ENCODE assay signal across 1 cellular context in the genomic region with DNA sequence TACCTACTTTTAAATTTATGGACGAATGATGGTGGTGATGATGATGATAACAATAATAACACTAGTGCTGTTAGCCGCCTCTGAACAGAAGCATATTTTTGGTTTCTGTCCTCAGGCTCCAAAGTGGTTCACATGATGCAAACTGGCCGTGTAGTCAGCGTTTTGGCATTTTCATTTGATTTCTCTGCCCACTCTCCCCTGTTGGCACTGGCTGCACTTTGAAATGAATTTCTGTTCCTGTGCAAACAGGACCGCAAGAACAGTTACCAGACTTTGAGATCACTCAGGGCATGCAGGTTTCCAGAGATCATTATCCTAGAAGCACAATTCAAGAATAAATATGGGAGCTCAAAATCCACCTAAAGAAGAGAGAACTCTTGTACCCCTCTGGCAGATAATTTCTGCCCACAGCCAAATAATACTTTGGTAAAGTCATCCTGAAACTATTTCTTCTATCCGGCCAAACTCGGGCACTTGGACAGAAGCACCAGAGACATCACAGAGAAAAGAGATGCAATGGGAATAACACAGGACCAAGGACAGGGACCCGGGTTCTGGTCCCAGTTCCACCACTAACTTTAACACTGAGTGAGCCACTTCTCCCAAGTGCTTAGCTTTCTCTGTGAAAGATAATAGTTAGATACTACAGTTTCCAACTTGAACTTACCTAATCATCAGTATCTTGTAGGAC.
A peak's percentile ranks its signal among the peaks of the same experiment; 100 is the strongest.
TF ChIP-seq lines count a peak whose summit lies in the region.

No MANE protein-coding gene starts in this region.

TF ChIP-seq in A549, 52 proteins besides CTCF, POLR2A, EP300 and RAD21 (continued from another document):
- TF ChIP-seq FOSL2 (IDR thresholded peaks at IDR 0.05) (0 out of 2 replicates have a peak, but pooled peaks have one; percentile 7), FOSL2 (CRISPR knock-in tag; IDR thresholded peaks at IDR 0.05) (no peak), EHMT2 (IDR thresholded peaks at IDR 0.05; ENCODE audit: low read depth) (no peak), JUNB (IDR thresholded peaks at IDR 0.05) (0 out of 2 replicates have a peak, but pooled peaks have one; percentile 26)
- TF ChIP-seq, protein P1, sequence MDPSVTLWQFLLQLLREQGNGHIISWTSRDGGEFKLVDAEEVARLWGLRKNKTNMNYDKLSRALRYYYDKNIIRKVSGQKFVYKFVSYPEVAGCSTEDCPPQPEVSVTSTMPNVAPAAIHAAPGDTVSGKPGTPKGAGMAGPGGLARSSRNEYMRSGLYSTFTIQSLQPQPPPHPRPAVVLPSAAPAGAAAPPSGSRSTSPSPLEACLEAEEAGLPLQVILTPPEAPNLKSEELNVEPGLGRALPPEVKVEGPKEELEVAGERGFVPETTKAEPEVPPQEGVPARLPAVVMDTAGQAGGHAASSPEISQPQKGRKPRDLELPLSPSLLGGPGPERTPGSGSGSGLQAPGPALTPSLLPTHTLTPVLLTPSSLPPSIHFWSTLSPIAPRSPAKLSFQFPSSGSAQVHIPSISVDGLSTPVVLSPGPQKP (IDR thresholded peaks at IDR 0.05; ENCODE audit: low read depth, low read length), result no peak
- TF ChIP-seq, protein P2, sequence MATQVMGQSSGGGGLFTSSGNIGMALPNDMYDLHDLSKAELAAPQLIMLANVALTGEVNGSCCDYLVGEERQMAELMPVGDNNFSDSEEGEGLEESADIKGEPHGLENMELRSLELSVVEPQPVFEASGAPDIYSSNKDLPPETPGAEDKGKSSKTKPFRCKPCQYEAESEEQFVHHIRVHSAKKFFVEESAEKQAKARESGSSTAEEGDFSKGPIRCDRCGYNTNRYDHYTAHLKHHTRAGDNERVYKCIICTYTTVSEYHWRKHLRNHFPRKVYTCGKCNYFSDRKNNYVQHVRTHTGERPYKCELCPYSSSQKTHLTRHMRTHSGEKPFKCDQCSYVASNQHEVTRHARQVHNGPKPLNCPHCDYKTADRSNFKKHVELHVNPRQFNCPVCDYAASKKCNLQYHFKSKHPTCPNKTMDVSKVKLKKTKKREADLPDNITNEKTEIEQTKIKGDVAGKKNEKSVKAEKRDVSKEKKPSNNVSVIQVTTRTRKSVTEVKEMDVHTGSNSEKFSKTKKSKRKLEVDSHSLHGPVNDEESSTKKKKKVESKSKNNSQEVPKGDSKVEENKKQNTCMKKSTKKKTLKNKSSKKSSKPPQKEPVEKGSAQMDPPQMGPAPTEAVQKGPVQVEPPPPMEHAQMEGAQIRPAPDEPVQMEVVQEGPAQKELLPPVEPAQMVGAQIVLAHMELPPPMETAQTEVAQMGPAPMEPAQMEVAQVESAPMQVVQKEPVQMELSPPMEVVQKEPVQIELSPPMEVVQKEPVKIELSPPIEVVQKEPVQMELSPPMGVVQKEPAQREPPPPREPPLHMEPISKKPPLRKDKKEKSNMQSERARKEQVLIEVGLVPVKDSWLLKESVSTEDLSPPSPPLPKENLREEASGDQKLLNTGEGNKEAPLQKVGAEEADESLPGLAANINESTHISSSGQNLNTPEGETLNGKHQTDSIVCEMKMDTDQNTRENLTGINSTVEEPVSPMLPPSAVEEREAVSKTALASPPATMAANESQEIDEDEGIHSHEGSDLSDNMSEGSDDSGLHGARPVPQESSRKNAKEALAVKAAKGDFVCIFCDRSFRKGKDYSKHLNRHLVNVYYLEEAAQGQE (IDR thresholded peaks at IDR 0.05), result peak; percentile 52; the same call in 1 of the 2 replicates
